20 cellular contexts compared by ENCODE assay signal in the genomic region with DNA sequence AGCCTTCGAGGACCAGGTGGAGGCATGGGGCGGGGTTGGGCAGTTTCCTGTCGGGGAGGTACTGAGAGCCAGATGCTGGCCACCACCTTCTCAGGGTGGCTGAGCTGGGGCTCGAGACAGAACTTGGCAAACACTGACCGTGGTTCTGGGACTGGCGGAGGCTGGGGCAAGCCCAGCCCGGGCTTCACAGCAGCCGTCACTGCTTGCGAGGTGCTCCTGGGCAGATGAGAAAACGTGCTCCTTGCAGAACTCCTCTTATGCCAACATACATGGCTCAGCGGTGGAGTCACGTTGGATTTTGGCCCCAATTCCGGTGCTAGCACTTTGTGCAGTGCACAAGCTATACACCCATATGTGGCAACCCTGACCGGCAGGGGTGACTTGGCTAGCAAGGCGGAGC.
"Had no signal": no experiment of that assay in that cellular context is flagged by ENCODE, and none has a peak within 500 bp of the region (broad histone marks: within the 10 kb centered on the region; RNA-seq: fewer than 3 reads in every experiment).

No MANE protein-coding gene starts in this region.

- H3K4me2 ChIP-seq: smooth muscle cell had no signal

- H3K27me3 ChIP-seq: thyroid gland, upper lobe of right lung had no signal

- H3K9me3 ChIP-seq: esophagus squamous epithelium, heart right ventricle, thyroid gland, upper lobe of right lung had no signal

- ATAC-seq: heart right ventricle; naive thymus-derived CD8-positive, alpha-beta T cell; sciatic nerve; stimulated activated memory B cell treated with anti-CD40 and anti-IgM and Interleukin-4, amounts not matched to agents 10 μg/mL and 1 μg/mL and 100 μg/mL, for 72 hours; stimulated activated naive CD8-positive, alpha-beta T cell treated with anti-CD3 and anti-CD28 coated beads, Interleukin-15, amount 100 ng/mL, for 72 hours; upper lobe of right lung had no signal

- H3K4me1 ChIP-seq: heart right ventricle, upper lobe of right lung had no signal

- H3K27ac ChIP-seq: heart right ventricle, thyroid gland, upper lobe of right lung had no signal

- H3K36me3 ChIP-seq: esophagus squamous epithelium, heart right ventricle, thyroid gland, upper lobe of right lung had no signal

- DNase-seq: activated CD4-positive, alpha-beta T cell treated with anti-CD3 and anti-CD28 coated beads for 48 hours; activated CD4-positive, alpha-beta T cell treated with anti-CD3 and anti-CD28 coated beads, Interleukin-2, amount 50 U/mL, for 48 hours; activated effector memory CD4-positive, alpha-beta T cell treated with Interleukin-2 at 50 U/mL for 16 hours; activated naive CD4-positive, alpha-beta T cell treated with Interleukin-2 at 50 U/mL for 16 hours; anterior cingulate cortex; esophagus squamous epithelium; foreskin melanocyte; heart right ventricle; midbrain; naive thymus-derived CD8-positive, alpha-beta T cell; stimulated activated CD4-positive, alpha-beta T cell treated with anti-CD3 and anti-CD28 coated beads, Interleukin-1b, Interleukin-23, amount 100 ng/mL, for 48 hours; stimulated activated CD4-positive, alpha-beta T cell treated with anti-CD3 and anti-CD28 coated beads, Interleukin-4, amount 100 ng/mL, for 4 hours; stimulated activated CD8-positive, alpha-beta memory T cell treated with anti-CD3 and anti-CD28 coated beads, Interleukin-4, amount 100 ng/mL, for 48 hours; stimulated activated naive CD8-positive, alpha-beta T cell treated with anti-CD3 and anti-CD28 coated beads, Interleukin-15, amount 100 ng/mL, for 72 hours; substantia nigra; thyroid gland; upper lobe of right lung had no signal

- H3K4me3 ChIP-seq: esophagus squamous epithelium, heart right ventricle, smooth muscle cell, thyroid gland, upper lobe of right lung had no signal
